In genomic region chr10:113062977-113063967, GRCh38 we compare ENCODE assay signal across 14 cellular contexts.
DNase-seq lines count a peak whose midpoint lies in the region; ATAC-seq and TF ChIP-seq lines count a peak whose summit lies in the region.
"Had no signal": no experiment of that assay in that cellular context is flagged by ENCODE, and none has a peak within 500 bp of the region (broad histone marks: within the 10 kb centered on the region; RNA-seq: fewer than 3 reads in every experiment).

No MANE protein-coding gene starts in this region.

- peaks cover 38% of the 10 kb centered on the region for H3K4me1 Mint-ChIP-seq in Caco-2 (ENCODE audit: low read depth, unreplicated experiment)
- peaks cover 31% of the 10 kb centered on the region for H3K4me1 Mint-ChIP-seq in neural progenitor cell
- peaks cover 16% of the 10 kb centered on the region for H3K4me1 Mint-ChIP-seq in HFFc6 (ENCODE audit: low read depth)
- H3K4me1 Mint-ChIP-seq: activated naive CD4-positive, alpha-beta T cell treated with anti-CD3 and anti-CD28 coated beads, Interleukin-2, amount 50 U/mL, for 24 hours had no signal

- peak overlapping the region; percentile 45 for H3K4me2 ChIP-seq in neural progenitor cell

- H3K4me3 Mint-ChIP-seq in Caco-2 (ENCODE audit: unreplicated experiment): no peak overlapping the region
- H3K4me3 Mint-ChIP-seq in neural progenitor cell: no peak overlapping the region
- no peak overlapping the region for H3K4me3 Mint-ChIP-seq in HFFc6
- H3K4me3 Mint-ChIP-seq: activated naive CD4-positive, alpha-beta T cell treated with anti-CD3 and anti-CD28 coated beads, Interleukin-2, amount 50 U/mL, for 24 hours had no signal

- H3K9me3 ChIP-seq in Caco-2: no peaks in the 10 kb centered on the region
- no peaks in the 10 kb centered on the region for H3K9me3 ChIP-seq in neural progenitor cell (ENCODE audit: low read depth)
- H3K9me3 ChIP-seq: upper lobe of left lung had no signal

- intact Hi-C loops in Caco-2 (cut with micrococcal nuclease; ENCODE audit: unreplicated experiment): no loop called here

- peaks cover 100% of the 10 kb centered on the region for H3K79me2 ChIP-seq in neural progenitor cell (ENCODE audit: low read depth)

- no peaks in the 10 kb centered on the region for H3K27me3 Mint-ChIP-seq in Caco-2 (ENCODE audit: insufficient read depth, unreplicated experiment)
- H3K27me3 Mint-ChIP-seq in neural progenitor cell (ENCODE audit: insufficient read depth, low read depth): no peaks in the 10 kb centered on the region
- no peaks in the 10 kb centered on the region for H3K27me3 Mint-ChIP-seq in HFFc6 (ENCODE audit: insufficient read depth)
- H3K27me3 Mint-ChIP-seq: activated naive CD4-positive, alpha-beta T cell treated with anti-CD3 and anti-CD28 coated beads, Interleukin-2, amount 50 U/mL, for 24 hours had no signal

- DNase-seq in Caco-2 (no peak), coronary artery (ENCODE audit: low spot score) (no peak), neural progenitor cell (ENCODE audit: low spot score) (peak; percentile 61), hypothalamus (lab: John Stamatoyannopoulos, UW) (no peak), HFFc6 (no peak)
- DNase-seq: NCI-H1048, NCI-H510A, SHP77, upper lobe of left lung had no signal

- H3K9me3 Mint-ChIP-seq in Caco-2 (ENCODE audit: unreplicated experiment) (no peaks in the 10 kb centered on the region), neural progenitor cell (no peaks in the 10 kb centered on the region), HFFc6 (no peaks in the 10 kb centered on the region)
- H3K9me3 Mint-ChIP-seq: activated naive CD4-positive, alpha-beta T cell treated with anti-CD3 and anti-CD28 coated beads, Interleukin-2, amount 50 U/mL, for 24 hours had no signal

- H3K27me3 ChIP-seq in Caco-2 (replicated peaks; ENCODE audit: control insufficient read depth, insufficient read depth, low read length) (no peaks in the 10 kb centered on the region), neural progenitor cell (no peaks in the 10 kb centered on the region)
- H3K27me3 ChIP-seq: upper lobe of left lung had no signal

- ATAC-seq in GM19351 (IDR thresholded peaks at IDR 0.05; ENCODE audit: unreplicated experiment) (no peak), GM19467 (IDR thresholded peaks at IDR 0.05; ENCODE audit: unreplicated experiment) (no peak)

- no peaks in the 10 kb centered on the region for H3K36me3 ChIP-seq in Caco-2 (ENCODE audit: control insufficient read depth, insufficient read depth, low read length)
- no peaks in the 10 kb centered on the region for H3K36me3 ChIP-seq in neural progenitor cell
- H3K36me3 ChIP-seq: upper lobe of left lung had no signal

- POLR2A ChIA-PET in Caco-2 (lab: Charles Lee): no interaction called here

- H4K20me1 ChIP-seq in neural progenitor cell (ENCODE audit: low read depth): peaks cover 80% of the 10 kb centered on the region

- H3K4me1 ChIP-seq in Caco-2: peaks cover 50% of the 10 kb centered on the region
- peaks cover 63% of the 10 kb centered on the region for H3K4me1 ChIP-seq in neural progenitor cell

- no peak overlapping the region for H2AFZ ChIP-seq in neural progenitor cell (replicated peaks)
- H2AFZ ChIP-seq: parathyroid adenoma had no signal

- no TSS peak for BruUV-seq in Caco-2 (replicated peaks; lab: Mats Ljungman, UMichigan)

- H3K27ac Mint-ChIP-seq in Caco-2 (ENCODE audit: unreplicated experiment) (peak overlapping the region; percentile 16), neural progenitor cell (no peak overlapping the region), HFFc6 (no peak overlapping the region; the same call in 1 of the 2 replicates)
- H3K27ac Mint-ChIP-seq: activated naive CD4-positive, alpha-beta T cell treated with anti-CD3 and anti-CD28 coated beads, Interleukin-2, amount 50 U/mL, for 24 hours had no signal

- CTCF ChIA-PET in Caco-2 (lab: Charles Lee): no interaction called here

- H3K4me3 ChIP-seq in Caco-2 (ENCODE audit: low read depth, low read length) (no peak overlapping the region), coronary artery (no peak overlapping the region), neural progenitor cell (no peak overlapping the region)
- H3K4me3 ChIP-seq: upper lobe of left lung had no signal

- H3K27ac ChIP-seq in coronary artery: peak overlapping the region; percentile 74 to 87
- H3K27ac ChIP-seq in neural progenitor cell: peak overlapping the region; percentile 35
- H3K27ac ChIP-seq: parathyroid adenoma, upper lobe of left lung had no signal

- TF ChIP-seq CTCF in Caco-2 (IDR thresholded peaks at IDR 0.05; ENCODE audit: insufficient read depth in 1 of 2, low read depth in 1 of 2, low read length in 1 of 2, severe bottlenecking in 1 of 2, unreplicated experiment in 1 of 2) (no peak), coronary artery (IDR thresholded peaks at IDR 0.05) (no peak), neural progenitor cell (IDR thresholded peaks at IDR 0.05) (peak; percentile 21), HFFc6 (IDR thresholded peaks at IDR 0.05) (no peak)

- H3F3A ChIP-seq in neural progenitor cell (ENCODE audit: low read depth): peaks cover 38% of the 10 kb centered on the region

- no peak overlapping the region for H3K9ac ChIP-seq in neural progenitor cell
- H3K9ac ChIP-seq: parathyroid adenoma had no signal

- H3K36me3 Mint-ChIP-seq in Caco-2 (ENCODE audit: insufficient read depth, unreplicated experiment): peaks cover 28% of the 10 kb centered on the region
- H3K36me3 Mint-ChIP-seq in neural progenitor cell: no peaks in the 10 kb centered on the region
- H3K36me3 Mint-ChIP-seq in HFFc6 (ENCODE audit: low read depth): peaks cover 9% of the 10 kb centered on the region
- H3K36me3 Mint-ChIP-seq: activated naive CD4-positive, alpha-beta T cell treated with anti-CD3 and anti-CD28 coated beads, Interleukin-2, amount 50 U/mL, for 24 hours had no signal

TF ChIP-seq in PFSK-1, 5 proteins besides CTCF, POLR2A, EP300 and RAD21:
- TF ChIP-seq FOXP2 (optimal IDR thresholded peaks at IDR 0.05; ENCODE audit: borderline replicate concordance, extremely low read depth, extremely low read length, insufficient read depth) (no peak), TAF1 (IDR thresholded peaks at IDR 0.05; ENCODE audit: borderline replicate concordance, insufficient read depth, low read length) (no peak), POLR2AphosphoS5 (IDR thresholded peaks at IDR 0.05; ENCODE audit: low read depth, low read length) (0 out of 2 replicates have a peak, but pooled peaks have one; percentile 24), SIN3A (IDR thresholded peaks at IDR 0.05; ENCODE audit: borderline replicate concordance, insufficient read depth, low read length) (0 out of 2 replicates have a peak, but pooled peaks have one; percentile 15)
